In the genomic region with DNA sequence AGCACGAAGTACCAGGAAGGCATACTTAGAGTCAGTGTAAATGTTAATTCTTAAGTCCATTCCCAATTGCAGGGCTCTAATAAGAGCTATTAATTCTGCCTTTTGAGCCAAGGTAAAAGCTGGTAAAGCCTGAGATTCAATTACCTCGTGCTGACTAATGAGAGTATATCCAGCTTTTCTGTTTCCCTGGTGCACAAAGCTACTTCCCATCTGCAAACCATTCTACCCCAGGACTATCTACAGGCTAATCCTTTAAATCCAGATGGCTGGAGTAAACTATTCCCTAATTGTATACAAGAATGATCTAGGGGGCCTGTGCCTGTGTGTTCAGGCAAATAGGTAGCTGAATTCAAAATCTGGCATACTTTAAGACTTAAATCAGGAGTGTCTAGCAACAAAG, we compare ENCODE assay signal across 32 cellular contexts.
"Had no signal": no experiment of that assay in that cellular context is flagged by ENCODE, and none has a peak within 500 bp of the region (broad histone marks: within the 10 kb centered on the region; RNA-seq: fewer than 3 reads in every experiment).

No MANE protein-coding gene starts in this region.

- H3K4me3 ChIP-seq: adrenal gland, body of pancreas, colonic mucosa, heart left ventricle had no signal

- H3K27ac Mint-ChIP-seq: activated CD4-positive, alpha-beta memory T cell treated with anti-CD3 and anti-CD28 coated beads for 36 hours; activated CD4-positive, alpha-beta T cell treated with anti-CD3 and anti-CD28 coated beads for 36 hours; activated CD4-positive, alpha-beta T cell treated with anti-CD3 and anti-CD28 coated beads, Interleukin-2, amount 10 ng/mL, durations not matched to agents 24 days and 14 days; activated CD8-positive, alpha-beta memory T cell treated with anti-CD3 and anti-CD28 coated beads, Interleukin-2, amount 10 ng/mL, durations not matched to agents 7 days and 5 days; activated CD8-positive, alpha-beta T cell treated with anti-CD3 and anti-CD28 coated beads, Interleukin-2, amount 10 ng/mL, durations not matched to agents 7 days and 5 days; activated naive CD4-positive, alpha-beta T cell treated with anti-CD3 and anti-CD28 coated beads for 36 hours; activated naive CD4-positive, alpha-beta T cell treated with anti-CD3 and anti-CD28 coated beads, Interleukin-2, amount 50 U/mL, for 24 hours; activated naive CD8-positive, alpha-beta T cell treated with anti-CD3 and anti-CD28 coated beads for 36 hours; activated naive CD8-positive, alpha-beta T cell treated with anti-CD3 and anti-CD28 coated beads, Interleukin-2, amount 50 U/mL, for 24 hours; activated T-helper 1 cell treated with anti-CD3 and anti-CD28 coated beads, Interleukin-12 subunit alpha, Interleukin-12 subunit beta, Interleukin-2, Interleukin-4 antibody, amounts not matched to agents 30 ng/mL and 10 ng/mL and 1 ng/mL, durations not matched to agents 14 hours and 24 hours and 36 hours; activated T-helper 2 cell treated with anti-CD3 and anti-CD28 coated beads, Interferon-gamma antibody, Interleukin-2, Interleukin-4, amounts not matched to agents 10 μg/mL and 5 μg/mL and 100 μg/mL, durations not matched to agents 14 hours and 24 hours and 36 hours; endodermal cell; T-helper 1 cell treated with Interleukin-12 subunit alpha and Interleukin-12 subunit beta and Interleukin-4 antibody, amounts not matched to agents 30 μg/mL and 1 μg/mL, for 36 hours had no signal

- H3K9me3 ChIP-seq: adrenal gland, body of pancreas, colonic mucosa, heart left ventricle had no signal

- H3K4me1 Mint-ChIP-seq: activated CD4-positive, alpha-beta T cell treated with anti-CD3 and anti-CD28 coated beads for 36 hours; activated CD4-positive, alpha-beta T cell treated with anti-CD3 and anti-CD28 coated beads, Interleukin-2, amount 10 ng/mL, durations not matched to agents 24 days and 14 days; activated CD8-positive, alpha-beta memory T cell treated with anti-CD3 and anti-CD28 coated beads, Interleukin-2, amount 10 ng/mL, durations not matched to agents 7 days and 5 days; activated naive CD4-positive, alpha-beta T cell treated with anti-CD3 and anti-CD28 coated beads, Interleukin-2, amount 50 U/mL, for 24 hours; activated naive CD8-positive, alpha-beta T cell treated with anti-CD3 and anti-CD28 coated beads for 36 hours; activated naive CD8-positive, alpha-beta T cell treated with anti-CD3 and anti-CD28 coated beads, Interleukin-2, amount 50 U/mL, for 24 hours had no signal

- H3K36me3 ChIP-seq: adrenal gland, colonic mucosa, heart left ventricle had no signal

- FAIRE-seq: frontal cortex had no signal

- H3K36me3 Mint-ChIP-seq: activated CD4-positive, alpha-beta memory T cell treated with anti-CD3 and anti-CD28 coated beads for 36 hours; activated CD8-positive, alpha-beta memory T cell treated with anti-CD3 and anti-CD28 coated beads, Interleukin-2, amount 10 ng/mL, durations not matched to agents 7 days and 5 days; activated naive CD4-positive, alpha-beta T cell treated with anti-CD3 and anti-CD28 coated beads, Interleukin-2, amount 50 U/mL, for 24 hours; activated naive CD8-positive, alpha-beta T cell treated with anti-CD3 and anti-CD28 coated beads for 36 hours had no signal

- H3K27me3 Mint-ChIP-seq: activated CD4-positive, alpha-beta memory T cell treated with anti-CD3 and anti-CD28 coated beads for 36 hours; activated CD4-positive, alpha-beta T cell treated with anti-CD3 and anti-CD28 coated beads for 36 hours; activated CD4-positive, alpha-beta T cell treated with anti-CD3 and anti-CD28 coated beads, Interleukin-2, amount 10 ng/mL, durations not matched to agents 24 days and 14 days; activated CD8-positive, alpha-beta memory T cell treated with anti-CD3 and anti-CD28 coated beads, Interleukin-2, amount 10 ng/mL, durations not matched to agents 7 days and 5 days; activated naive CD4-positive, alpha-beta T cell treated with anti-CD3 and anti-CD28 coated beads, Interleukin-2, amount 50 U/mL, for 24 hours; activated naive CD8-positive, alpha-beta T cell treated with anti-CD3 and anti-CD28 coated beads for 36 hours; activated naive CD8-positive, alpha-beta T cell treated with anti-CD3 and anti-CD28 coated beads, Interleukin-2, amount 50 U/mL, for 24 hours had no signal

- H3K27ac ChIP-seq: adrenal gland, body of pancreas, colonic mucosa, heart left ventricle had no signal

- ATAC-seq: activated CD4-positive, alpha-beta T cell treated with anti-CD3 and anti-CD28 coated beads for 36 hours; activated CD8-positive, alpha-beta memory T cell treated with anti-CD3 and anti-CD28 coated beads, Interleukin-2, amount 10 ng/mL, durations not matched to agents 7 days and 5 days; activated CD8-positive, alpha-beta T cell treated with anti-CD3 and anti-CD28 coated beads, Interleukin-2, amount 10 ng/mL, durations not matched to agents 7 days and 5 days; activated naive CD8-positive, alpha-beta T cell treated with anti-CD3 and anti-CD28 coated beads, Interleukin-2, amount 50 U/mL, for 24 hours; body of pancreas; esophagus mucosa; heart left ventricle had no signal

- H3K9me3 Mint-ChIP-seq: activated CD4-positive, alpha-beta memory T cell treated with anti-CD3 and anti-CD28 coated beads for 36 hours; activated CD4-positive, alpha-beta T cell treated with anti-CD3 and anti-CD28 coated beads, Interleukin-2, amount 10 ng/mL, durations not matched to agents 24 days and 14 days; activated naive CD4-positive, alpha-beta T cell treated with anti-CD3 and anti-CD28 coated beads for 36 hours; activated naive CD4-positive, alpha-beta T cell treated with anti-CD3 and anti-CD28 coated beads, Interleukin-2, amount 50 U/mL, for 24 hours; activated naive CD8-positive, alpha-beta T cell treated with anti-CD3 and anti-CD28 coated beads for 36 hours; activated T-helper 1 cell treated with anti-CD3 and anti-CD28 coated beads, Interleukin-12 subunit alpha, Interleukin-12 subunit beta, Interleukin-2, Interleukin-4 antibody, amounts not matched to agents 30 ng/mL and 10 ng/mL and 1 ng/mL, durations not matched to agents 14 hours and 24 hours and 36 hours; activated T-helper 2 cell treated with anti-CD3 and anti-CD28 coated beads, Interferon-gamma antibody, Interleukin-2, Interleukin-4, amounts not matched to agents 10 μg/mL and 5 μg/mL and 100 μg/mL, durations not matched to agents 14 hours and 24 hours and 36 hours; endodermal cell; T-helper 1 cell treated with Interleukin-12 subunit alpha and Interleukin-12 subunit beta and Interleukin-4 antibody, amounts not matched to agents 30 μg/mL and 1 μg/mL, for 36 hours had no signal

- H3K27me3 ChIP-seq: adrenal gland, body of pancreas, colonic mucosa, heart left ventricle had no signal

- DNase-seq: activated CD4-positive, alpha-beta memory T cell treated with anti-CD3 and anti-CD28 coated beads for 36 hours; activated CD4-positive, alpha-beta T cell treated with anti-CD3 and anti-CD28 coated beads for 36 hours; activated CD4-positive, CD25-positive, alpha-beta regulatory T cell; activated CD4-positive, CD25-positive, alpha-beta regulatory T cell treated with anti-CD3 and anti-CD28 coated beads, Interleukin-2, amount 50 U/mL, for 72 hours; activated CD8-positive, alpha-beta memory T cell treated with anti-CD3 and anti-CD28 coated beads, Interleukin-2, amount 10 ng/mL, durations not matched to agents 7 days and 5 days; activated CD8-positive, alpha-beta memory T cell treated with anti-CD3 and anti-CD28 coated beads, Interleukin-2, amount 50 U/mL, for 4 hours; activated CD8-positive, alpha-beta T cell treated with anti-CD3 and anti-CD28 coated beads, Interleukin-2, amount 10 ng/mL, durations not matched to agents 7 days and 5 days; activated effector memory CD4-positive, alpha-beta T cell treated with anti-CD3 and anti-CD28 coated beads, Interleukin-2, amount 50 U/mL, for 16 hours; activated naive CD4-positive, alpha-beta T cell treated with anti-CD3 and anti-CD28 coated beads for 36 hours; activated naive CD8-positive, alpha-beta T cell treated with anti-CD3 and anti-CD28 coated beads for 36 hours; activated naive CD8-positive, alpha-beta T cell treated with anti-CD3 and anti-CD28 coated beads, Interleukin-2, amount 50 U/mL, for 24 hours; activated T-cell treated with anti-CD3 and anti-CD28 coated beads, Interleukin-2, amount 50 U/mL, for 1 hour; activated T-cell treated with anti-CD3 and anti-CD28 coated beads, Interleukin-2, amount 50 U/mL, for 48 hours; adrenal gland; amygdala; aorta; body of pancreas; caudate nucleus; cerebellar nuclear complex; colonic mucosa; effector CD8-positive, alpha-beta T cell; endodermal cell; foreskin fibroblast; heart left ventricle; T1000 had no signal

- H3K4me3 Mint-ChIP-seq: activated CD4-positive, alpha-beta memory T cell treated with anti-CD3 and anti-CD28 coated beads for 36 hours; activated CD4-positive, alpha-beta T cell treated with anti-CD3 and anti-CD28 coated beads for 36 hours; activated CD4-positive, alpha-beta T cell treated with anti-CD3 and anti-CD28 coated beads, Interleukin-2, amount 10 ng/mL, durations not matched to agents 24 days and 14 days; activated CD8-positive, alpha-beta memory T cell treated with anti-CD3 and anti-CD28 coated beads, Interleukin-2, amount 10 ng/mL, durations not matched to agents 7 days and 5 days; activated CD8-positive, alpha-beta T cell treated with anti-CD3 and anti-CD28 coated beads, Interleukin-2, amount 10 ng/mL, durations not matched to agents 7 days and 5 days; activated naive CD4-positive, alpha-beta T cell treated with anti-CD3 and anti-CD28 coated beads for 36 hours; activated naive CD4-positive, alpha-beta T cell treated with anti-CD3 and anti-CD28 coated beads, Interleukin-2, amount 50 U/mL, for 24 hours; activated naive CD8-positive, alpha-beta T cell treated with anti-CD3 and anti-CD28 coated beads for 36 hours; activated naive CD8-positive, alpha-beta T cell treated with anti-CD3 and anti-CD28 coated beads, Interleukin-2, amount 50 U/mL, for 24 hours; activated T-helper 1 cell treated with anti-CD3 and anti-CD28 coated beads, Interleukin-12 subunit alpha, Interleukin-12 subunit beta, Interleukin-2, Interleukin-4 antibody, amounts not matched to agents 30 ng/mL and 10 ng/mL and 1 ng/mL, durations not matched to agents 14 hours and 24 hours and 36 hours; endodermal cell; T-helper 1 cell treated with Interleukin-12 subunit alpha and Interleukin-12 subunit beta and Interleukin-4 antibody, amounts not matched to agents 30 μg/mL and 1 μg/mL, for 36 hours had no signal
